9 cellular contexts compared by ENCODE assay signal in genomic region chr16:50282010-50282538, GRCh38. TPM values are rescaled to one million over a fixed set of nuclear protein-coding genes. Genes with fewer than 3 reads are reported as not detected.
DNase-seq lines count a peak whose midpoint lies in the region; ATAC-seq, FAIRE-seq and TF ChIP-seq lines count a peak whose summit lies in the region.
"Had no signal": no experiment of that assay in that cellular context is flagged by ENCODE, and none has a peak within 500 bp of the region (broad histone marks: within the 10 kb centered on the region; RNA-seq: fewer than 3 reads in every experiment).

No MANE protein-coding gene starts in this region.

- no peak for FAIRE-seq in H1 (lab: Jason Lieb, UNC)
- FAIRE-seq: A549 had no signal

- H3K4me2 ChIP-seq in H1 (ENCODE audit: insufficient read depth in 1 of 2, low read depth in 2 of 2, low read length in 2 of 2), result no peak overlapping the region
- H3K4me2 ChIP-seq in GM23248 (ENCODE audit: unreplicated experiment), result no peak overlapping the region
- H3K4me2 ChIP-seq: A549 had no signal

- H3K4me3 ChIP-seq in H1 (ENCODE audit: extremely low read depth in 1 of 4, insufficient read depth in 2 of 4, low read depth in 3 of 4, low read length in 4 of 4), result no peak overlapping the region
- no peak overlapping the region for H3K4me3 ChIP-seq in GM23248
- H3K4me3 ChIP-seq: A549 had no signal

- H4K20me1 ChIP-seq in H1 (replicated peaks in 1 of 2; ENCODE audit: control insufficient read depth in 1 of 2, insufficient read depth in 2 of 2, low read length in 2 of 2) (peaks cover 0 to 3% of the 10 kb centered on the region in 2 experiments), GM23248 (ENCODE audit: insufficient read depth) (no peaks in the 10 kb centered on the region)

- no peak overlapping the region for H3K23ac ChIP-seq in H1 (ENCODE audit: insufficient read length)

- peaks cover 0 to 7% (median 0%) of the 10 kb centered on the region in 4 experiments; a peak in 1 of 7 replicates for H3K4me1 ChIP-seq in H1 (replicated peaks in 1 of 4; ENCODE audit: control insufficient read depth in 3 of 4, insufficient read depth in 4 of 4, low read length in 3 of 4)
- peaks cover 6% of the 10 kb centered on the region; the same call in 1 of the 2 replicates for H3K4me1 ChIP-seq in GM23248 (ENCODE audit: insufficient read depth)

- H3K9me2 ChIP-seq in GM23248 (ENCODE audit: insufficient read depth), result no peaks in the 10 kb centered on the region

- no peak overlapping the region for H4K5ac ChIP-seq in H1 (ENCODE audit: insufficient read length, low read depth, low read length)

- in situ Hi-C loops in GM23248 (cut with MboI), result no loop called here

- peak; percentile 53 for DNase-seq in activated naive CD4-positive, alpha-beta T cell treated with Interleukin-2 at 50 U/mL for 16 hours
- DNase-seq in activated naive CD4-positive, alpha-beta T cell treated with anti-CD3 and anti-CD28 coated beads, Interleukin-2, amount 50 U/mL, for 16 hours, result no peak
- peak; percentile 45 for DNase-seq in activated CD4-positive, alpha-beta T cell treated with anti-CD3 and anti-CD28 coated beads for 48 hours
- DNase-seq in H1 (ENCODE audit: low read depth in 1 of 2, low spot score in 2 of 2) (no peak), posterior vena cava (ENCODE audit: low spot score) (peak; percentile 94), GM23248 (no peak), NCI-H446 treated with DMSO at 0.1 percent for 48 hours (lab: John Stamatoyannopoulos, UW) (no peak)

- H3K79me2 ChIP-seq in H1 (ENCODE audit: control insufficient read depth in 1 of 2, insufficient read depth in 2 of 2, low read length in 2 of 2) (no peaks in the 10 kb centered on the region), GM23248 (ENCODE audit: insufficient read depth) (peaks cover 99% of the 10 kb centered on the region)

- H2BK15ac ChIP-seq in H1 (ENCODE audit: low read length), result no peak overlapping the region

- ATAC-seq in HG03432 (IDR thresholded peaks at IDR 0.05; ENCODE audit: unreplicated experiment), result peak; percentile 94
- ATAC-seq: A549 had no signal

- no peak overlapping the region for H2BK5ac ChIP-seq in H1 (ENCODE audit: low read depth, low read length)

- no peak overlapping the region for H3K4ac ChIP-seq in H1 (replicated peaks; ENCODE audit: insufficient read length, low read depth, low read length)

- no peaks in the 10 kb centered on the region for H3K79me1 ChIP-seq in H1 (ENCODE audit: low read depth, low read length)

- H3K9me3 ChIP-seq in H1 (ENCODE audit: insufficient read depth in 2 of 2, low read depth in 1 of 2, low read length in 1 of 2) (peaks cover 5 to 6% of the 10 kb centered on the region in 2 experiments; a peak in 3 of 4 replicates), GM23248 (ENCODE audit: low read depth) (no peaks in the 10 kb centered on the region)
- H3K9me3 ChIP-seq: A549 had no signal

- no peak for TF ChIP-seq CTCF in H1 (IDR thresholded peaks at IDR 0.05; ENCODE audit: control extremely low read depth in 1 of 3, insufficient read depth in 1 of 3, low read depth in 1 of 3, low read length in 3 of 3)

- no peak for TF ChIP-seq EP300 in H1 (IDR thresholded peaks at IDR 0.05; ENCODE audit: borderline replicate concordance in 1 of 2, low read depth in 2 of 2, low read length in 2 of 2)

- H4K91ac ChIP-seq in H1 (replicated peaks; ENCODE audit: insufficient read length, low read length), result no peak overlapping the region

- no peak overlapping the region for H3K14ac ChIP-seq in H1 (ENCODE audit: insufficient read length)

- H2AFZ ChIP-seq in H1 (ENCODE audit: low read length) (no peak overlapping the region), GM23248 (no peak overlapping the region)

- H3K36me3 ChIP-seq in H1 (ENCODE audit: control insufficient read depth in 2 of 4, insufficient read depth in 4 of 4, low read length in 3 of 4), result no peaks in the 10 kb centered on the region
- no peaks in the 10 kb centered on the region for H3K36me3 ChIP-seq in GM23248 (ENCODE audit: low read depth)

- H3K18ac ChIP-seq in H1 (ENCODE audit: extremely low read depth, low read length), result no peak overlapping the region

- H3K27ac ChIP-seq in H1 (ENCODE audit: low read depth, low read length) (no peak overlapping the region; the same call in 1 of the 2 replicates), GM23248 (no peak overlapping the region)
- H3K27ac ChIP-seq: A549 had no signal

- H2BK20ac ChIP-seq in H1 (ENCODE audit: low read length), result no peak overlapping the region

- TF ChIP-seq POLR2A in H1 (IDR thresholded peaks at IDR 0.05; ENCODE audit: control extremely low read depth in 1 of 2, low read depth in 2 of 2, low read length in 2 of 2), result no peak

- no peak for TF ChIP-seq RAD21 in H1 (IDR thresholded peaks at IDR 0.05 in 1 of 2, conservative IDR thresholded peaks at IDR 0.05 in 1 of 2; ENCODE audit: low read depth in 2 of 2, low read length in 2 of 2)

- no peak overlapping the region for H2BK12ac ChIP-seq in H1 (ENCODE audit: low read depth, low read length)

- POLR2A ChIA-PET in H1 (lab: Charles Lee; ENCODE audit: partially characterized antibody), result no interaction called here

- H4K8ac ChIP-seq in H1 (ENCODE audit: extremely low read depth, insufficient read depth, low read length), result peak overlapping the region; percentile 36; the same call in 1 of the 2 replicates

- 87% methylated on average over 7 of the region's 7 CpGs; no CpG with 5 or more reads in 1 of the 2 experiments for WGBS in H1 (ENCODE audit: extremely low coverage in 1 of 2, insufficient coverage in 1 of 2, insufficient read length in 1 of 2, insufficient replicate concordance in 2 of 2, low coverage in 1 of 2, low lambda C conversion rate in 2 of 2, missing lambda C conversion rate in 1 of 2), 2 experiments
- 68 to 82% methylated on average over 7 of the region's 7 CpGs for WGBS in GM23248 (ENCODE audit: low coverage in 1 of 2, low lambda C conversion rate in 2 of 2, missing lambda C conversion rate in 2 of 2), 2 experiments

- H3K9ac ChIP-seq in H1 (replicated peaks in 1 of 4; ENCODE audit: extremely low read depth in 1 of 4, low read depth in 3 of 4, low read length in 3 of 4) (no peak overlapping the region), GM23248 (no peak overlapping the region)

- H3K23me2 ChIP-seq in H1 (ENCODE audit: low read depth, low read length), result no peaks in the 10 kb centered on the region

- intact Hi-C loops in posterior vena cava (cut with DNase I), result no loop called here

- no peak overlapping the region for H2BK120ac ChIP-seq in H1 (replicated peaks; ENCODE audit: low read depth, low read length)

- H2AK5ac ChIP-seq in H1 (ENCODE audit: low read depth, low read length), result no peak overlapping the region

- H3K56ac ChIP-seq in H1 (replicated peaks; ENCODE audit: insufficient read length, low read depth, low read length), result no peak overlapping the region

- H3K27me3 ChIP-seq in H1 (replicated peaks in 1 of 4; ENCODE audit: control insufficient read depth in 3 of 4, extremely low read depth in 1 of 4, insufficient read depth in 3 of 4, low read length in 3 of 4) (no peaks in the 10 kb centered on the region), GM23248 (replicated peaks; ENCODE audit: insufficient read depth) (no peaks in the 10 kb centered on the region)

- 0 out of 2 replicates have a peak, but pooled peaks cover 2% of the 10 kb centered on the region for H3F3A ChIP-seq in GM23248 (ENCODE audit: insufficient read depth)

- CTCF ChIA-PET in H1 (lab: Charles Lee; ENCODE audit: partially characterized antibody), result interaction anchor here (0.5 to 1.5 kb wide), 7 partner anchors 18 to 72 kb away, joined by 3 to 6 read pairs (median 3); no protein-coding TSS in a partner anchor

TF ChIP-seq in H1, 55 proteins besides CTCF, POLR2A, EP300 and RAD21:
- no peak for TF ChIP-seq GTF2F1 (IDR thresholded peaks at IDR 0.05; ENCODE audit: borderline replicate concordance, low read depth, low read length)
- TF ChIP-seq TCF12 (IDR thresholded peaks at IDR 0.05; ENCODE audit: low read depth, low read length), result no peak
- TF ChIP-seq RFX5 (IDR thresholded peaks at IDR 0.05; ENCODE audit: borderline replicate concordance, low read depth, low read length), result no peak
- no peak for TF ChIP-seq BCL11A (IDR thresholded peaks at IDR 0.05; ENCODE audit: low read depth in 2 of 2, low read length in 2 of 2)
- no peak for TF ChIP-seq CHD1 (IDR thresholded peaks at IDR 0.05; ENCODE audit: low read depth, low read length)
- TF ChIP-seq TAF1 (IDR thresholded peaks at IDR 0.05; ENCODE audit: low read depth, low read length), result no peak
- no peak for TF ChIP-seq SP1 (IDR thresholded peaks at IDR 0.05; ENCODE audit: low read depth, low read length)
- TF ChIP-seq ZNF274 (IDR thresholded peaks at IDR 0.05; ENCODE audit: borderline replicate concordance, extremely low read depth, low read length), result no peak

RNA-seq across cellular contexts. Expression of gene ADCY7, which starts 15.7 kb away (rescaled TPM):
- total RNA-seq in H1 (2021; fragmentation: NEBNext Ultra II Directional; extraction: Animal tissue kit (Norgen Biotek cat#: 25700)), result 4.7 and 5.1 TPM in 2 replicates
- polyA plus RNA-seq in H1 (2011; rRNA removed) (2.4 and 5.5 TPM in 2 replicates), GM23248 (2016; fragmentation: Nextera tagmentation; extraction: Ambion mirVana) (31.9 and 32.7 TPM in 2 replicates)
- polyA plus RNA-seq in H1 (2011; cell fraction: cytosol; rRNA removed), result 4.9 TPM
- 13.5 TPM for polyA plus RNA-seq in H1 (2011; cell fraction: nucleus; rRNA removed)
- 2.0 to 4.3 TPM (median 2.9 TPM) in 4 replicates for polyA plus RNA-seq in H1 (2012, experiment 1 of 2)
- 0.45 TPM for polyA plus RNA-seq in H1 (2012, experiment 2 of 2)
- polyA plus RNA-seq in H1 (2013, experiment 1 of 2), result 1.8 TPM
- polyA plus RNA-seq in H1 (2013, experiment 2 of 2), result 1.7 TPM
- polyA minus RNA-seq in H1 (2011; rRNA and poly(A)+ RNA removed), result 6.9 and 7.2 TPM in 2 replicates
- 7.3 TPM for polyA minus RNA-seq in H1 (2011; cell fraction: cytosol; rRNA and poly(A)+ RNA removed)
- 6.4 TPM for polyA minus RNA-seq in H1 (2011; cell fraction: nucleus; rRNA and poly(A)+ RNA removed)
- total RNA-seq in posterior vena cava, result 10 to 100 TPM; 31.3 to 50.2 TPM
- 87.4 and 90.5 TPM in 2 replicates for total RNA-seq in GM23248 (2014; rRNA removed; shearing (Covaris generic))

Comparison
In these comparisons a context has a peak if more than half of its experiments do, and no peak if none do; other contexts are left out.
1. DNase-seq: peak in activated naive CD4-positive, alpha-beta T cell treated with Interleukin-2 at 50 U/mL for 16 hours (single experiment), activated CD4-positive, alpha-beta T cell treated with anti-CD3 and anti-CD28 coated beads for 48 hours (single experiment) and posterior vena cava (single experiment); none in activated naive CD4-positive, alpha-beta T cell treated with anti-CD3 and anti-CD28 coated beads, Interleukin-2, amount 50 U/mL, for 16 hours (single experiment), H1 (0 of 2), GM23248 (single experiment) and NCI-H446 treated with DMSO at 0.1 percent for 48 hours (single experiment).